8 cellular contexts compared by ENCODE assay signal in the genomic region with DNA sequence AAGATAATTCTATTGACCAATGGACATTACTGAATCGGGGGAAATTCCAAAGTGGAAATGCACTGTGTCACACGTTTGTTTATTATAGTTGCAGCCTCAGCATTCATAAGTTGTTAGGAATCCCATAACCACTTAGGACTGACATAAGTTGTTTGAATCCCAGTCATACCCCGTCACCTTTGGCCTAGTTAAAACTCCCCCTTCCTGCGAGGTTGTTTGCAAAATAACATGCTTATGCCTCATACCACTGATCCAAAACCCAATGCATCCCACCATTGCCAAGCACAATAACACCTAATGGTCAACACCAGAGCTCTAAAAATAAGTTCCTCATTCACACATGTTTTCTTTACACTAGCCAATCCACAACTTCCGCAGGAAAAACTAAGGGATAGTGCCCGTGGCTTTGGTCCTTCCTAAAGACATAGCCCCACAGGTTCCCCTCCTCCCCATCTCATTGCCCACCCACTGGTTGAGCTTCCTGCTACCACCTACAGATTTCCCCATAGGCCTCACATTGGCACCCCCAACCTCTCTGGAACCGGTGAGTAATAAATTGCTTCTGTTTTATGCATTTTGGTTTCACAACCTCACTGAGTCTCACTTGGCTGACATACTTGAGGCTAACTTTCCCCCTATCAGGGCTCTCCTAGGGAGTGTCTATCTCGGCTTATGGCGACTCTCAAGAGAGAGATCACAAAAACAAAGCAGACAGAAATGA. TPM values are rescaled to one million over a fixed set of nuclear protein-coding genes. Genes with fewer than 3 reads are reported as not detected.
DNase-seq lines count a peak whose midpoint lies in the region; ATAC-seq, FAIRE-seq and TF ChIP-seq lines count a peak whose summit lies in the region.

No MANE protein-coding gene starts in this region.

- intact Hi-C loops in left lung (cut with DNase I), result no loop called here

- no peak for FAIRE-seq in bronchial epithelial cell (lab: Jason Lieb, UNC)

- DNase-seq in AG04450 (ENCODE audit: low read depth, low spot score) (peak; percentile 81), bronchial epithelial cell (ENCODE audit: low read depth) (peak; percentile 40), substantia nigra (lab: John Stamatoyannopoulos, UW) (no peak), left lung (no peak), SW 1271 (lab: John Stamatoyannopoulos, UW) (no peak), NCI-H82 treated with DMSO at 0.1 percent for 48 hours (lab: John Stamatoyannopoulos, UW; ENCODE audit: unreplicated experiment) (no peak)

- H3K4me1 ChIP-seq in left lung, result no peaks in the 10 kb centered on the region

- CTCF ChIA-PET in AG04450 (lab: Charles Lee), result no interaction called here

- H3K9me3 ChIP-seq in AG04450 (ENCODE audit: control insufficient read depth, insufficient read depth, low read length) (no peaks in the 10 kb centered on the region), left lung (peaks cover 0 to 5% of the 10 kb centered on the region in 2 donors)

- H3K27ac ChIP-seq in AG04450 (ENCODE audit: low read depth, low read length), result peak overlapping the region; percentile 91
- no peak overlapping the region for H3K27ac ChIP-seq in substantia nigra (ENCODE audit: low read depth, low read length, poor library complexity, severe bottlenecking)
- no peak overlapping the region for H3K27ac ChIP-seq in left lung

- ATAC-seq in GM19328 (IDR thresholded peaks at IDR 0.05; ENCODE audit: unreplicated experiment) (peak; percentile 96), HG03159 (IDR thresholded peaks at IDR 0.05; ENCODE audit: unreplicated experiment) (peak; percentile 97), left lung (no peak)

- H3K27me3 ChIP-seq in AG04450 (ENCODE audit: control insufficient read depth, insufficient read depth, low read length) (no peaks in the 10 kb centered on the region), bronchial epithelial cell (ENCODE audit: control insufficient read depth, insufficient read depth, low read length) (no peaks in the 10 kb centered on the region), left lung (no peaks in the 10 kb centered on the region)

- TF ChIP-seq CTCF in AG04450 (IDR thresholded peaks at IDR 0.05; ENCODE audit: low read depth, low read length) (no peak), bronchial epithelial cell (IDR thresholded peaks at IDR 0.05; ENCODE audit: insufficient read depth, low read length, severe bottlenecking) (no peak), left lung (IDR thresholded peaks at IDR 0.05) (no peak)

- POLR2A ChIA-PET in AG04450 (lab: Yijun Ruan, JAX), result interaction anchor here (0.6 to 0.7 kb wide), 3 partner anchors 47 to 180 kb away, joined by 3 read pairs; no protein-coding TSS in a partner anchor

- H3K4me3 ChIP-seq in AG04450 (ENCODE audit: low read depth, low read length), result no peak overlapping the region
- no peak overlapping the region for H3K4me3 ChIP-seq in bronchial epithelial cell (ENCODE audit: low read depth, low read length)
- H3K4me3 ChIP-seq in left lung, result no peak overlapping the region

- H3K36me3 ChIP-seq in bronchial epithelial cell (ENCODE audit: control insufficient read depth, insufficient read depth, low read length) (no peaks in the 10 kb centered on the region), left lung (no peaks in the 10 kb centered on the region)

RNA-seq across cellular contexts. Expression of gene MUSK, which starts 42.3 kb away (rescaled TPM):
- 0.58 and 0.77 TPM in 2 replicates for polyA plus RNA-seq in AG04450 (2011; rRNA removed)
- polyA minus RNA-seq in AG04450 (2011; rRNA and poly(A)+ RNA removed), result 1.1 TPM in 2 replicates
- total RNA-seq in bronchial epithelial cell, result under 0.01 TPM in 1 of 2 replicates, not detected in the other
- total RNA-seq in left lung, result under 1 TPM; 0.82 to 0.89 TPM

RNA-seq across cellular contexts. Expression of gene SVEP1, which starts 46.7 kb away (rescaled TPM):
- 34.8 and 40.9 TPM in 2 replicates for polyA plus RNA-seq in AG04450 (2011; rRNA removed)
- 84.2 and 94.7 TPM in 2 replicates for polyA minus RNA-seq in AG04450 (2011; rRNA and poly(A)+ RNA removed)
- total RNA-seq in bronchial epithelial cell (0.26 and 1.3 TPM in 2 replicates), left lung (10 to 100 TPM; 24.2 to 36.2 TPM)

Comparison
In these comparisons a context has a peak if more than half of its experiments do, and no peak if none do; other contexts are left out.
1. DNase-seq: peak in AG04450 (single experiment) and bronchial epithelial cell (single experiment); none in substantia nigra (0 of 49), left lung (0 of 2), SW 1271 (0 of 2) and NCI-H82 treated with DMSO at 0.1 percent for 48 hours (single experiment).
2. RNA of gene SVEP1, which starts 46.7 kb away (total RNA-seq): 24.2 to 36.2 TPM in left lung; 0.26 to 1.3 TPM in bronchial epithelial cell; every median in the first group is over 10 times any median in the second.